Comparison of ENCODE assay signal across 15 cellular contexts in the genomic region with DNA sequence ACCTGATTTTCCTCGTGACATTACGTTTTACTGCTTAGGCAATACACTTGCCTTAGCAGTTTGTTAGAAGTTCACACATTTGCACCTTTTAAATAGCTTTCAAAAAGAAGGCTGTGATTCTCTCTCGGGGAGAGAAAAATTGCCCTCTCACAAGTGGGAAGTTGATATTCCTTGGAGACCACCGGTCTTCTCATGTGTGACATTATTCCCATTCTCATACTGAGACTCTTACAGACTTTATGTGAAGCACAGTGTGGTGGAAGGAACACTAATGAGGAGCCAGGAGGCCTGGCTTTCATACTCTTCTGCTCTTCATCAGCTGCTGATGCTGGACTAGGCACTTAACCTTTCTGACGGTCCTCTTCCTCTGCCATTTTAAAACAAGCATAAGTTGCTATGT.
A peak's percentile ranks its signal among the peaks of the same experiment; 100 is the strongest.
DNase-seq lines count a peak whose midpoint lies in the region; ATAC-seq and TF ChIP-seq lines count a peak whose summit lies in the region.
"Had no signal": no experiment of that assay in that cellular context is flagged by ENCODE, and none has a peak within 500 bp of the region (broad histone marks: within the 10 kb centered on the region; RNA-seq: fewer than 3 reads in every experiment).

No MANE protein-coding gene starts in this region.

- H3K36me3 ChIP-seq in GM23338 (ENCODE audit: insufficient read depth) = no peaks in the 10 kb centered on the region
- H3K36me3 ChIP-seq: adrenal gland, gastroesophageal sphincter, neutrophil, sigmoid colon had no signal

- H3K27me3 ChIP-seq in GM23338 (ENCODE audit: insufficient read depth) = no peaks in the 10 kb centered on the region
- H3K27me3 ChIP-seq: adrenal gland, gastroesophageal sphincter, neutrophil, sigmoid colon had no signal

- no peak overlapping the region for H3K27ac ChIP-seq in GM23338 (ENCODE audit: low read depth)
- H3K27ac ChIP-seq: adrenal gland, gastroesophageal sphincter, neutrophil, sigmoid colon had no signal

- no peaks in the 10 kb centered on the region for H3F3A ChIP-seq in GM23338 (replicated peaks; ENCODE audit: low read depth)

- no peak for DNase-seq in activated T-cell treated with anti-CD3 and anti-CD28 coated beads, Interleukin-2, amount 50 U/mL, for 24 hours
- DNase-seq in activated T-cell treated with anti-CD3 and anti-CD28 coated beads for 4 hours = no peak
- no peak for DNase-seq in GM23338 (ENCODE audit: low spot score)
- no peak for DNase-seq in activated CD4-positive, alpha-beta memory T cell treated with anti-CD3 and anti-CD28 coated beads, Interleukin-2, amount 10 ng/mL, durations not matched to agents 7 days and 5 days
- no peak for DNase-seq in stimulated activated naive B cell treated with anti-CD40 and anti-IgM and Interleukin-4, amounts not matched to agents 10 μg/mL and 1 μg/mL and 100 μg/mL, for 72 hours
- DNase-seq in SW480 (ENCODE audit: low spot score) = no peak
- DNase-seq in MV-4-11 (lab: John Stamatoyannopoulos, UW) = no peak
- no peak for DNase-seq in LoVo (ENCODE audit: low spot score)
- DNase-seq: adrenal gland; GDM1; SIG-M5; sigmoid colon; stimulated activated naive CD4-positive, alpha-beta T cell had no signal

- H3K9me2 ChIP-seq in GM23338 (ENCODE audit: insufficient read depth) = 0 out of 2 replicates have a peak, but pooled peaks cover 3% of the 10 kb centered on the region

- CTCF ChIA-PET in activated CD4-positive, alpha-beta memory T cell treated with anti-CD3 and anti-CD28 coated beads, Interleukin-2, amount 10 ng/mL, durations not matched to agents 7 days and 5 days (lab: Charles Lee) = interaction anchor here (0.9 to 3.9 kb wide), 3 partner anchors 13 to 284 kb away, joined by 3 to 23 read pairs (median 3); no protein-coding TSS in a partner anchor

- POLR2A ChIA-PET in activated CD4-positive, alpha-beta memory T cell treated with anti-CD3 and anti-CD28 coated beads, Interleukin-2, amount 10 ng/mL, durations not matched to agents 7 days and 5 days (lab: Charles Lee) = interaction anchor here (0.7 to 4.5 kb wide), 13 partner anchors 10 to 342 kb away, joined by 3 to 46 read pairs (median 6); partner anchors contain the start of gene HSPA13

- no peak overlapping the region for H3K4me3 ChIP-seq in GM23338
- H3K4me3 ChIP-seq: adrenal gland, gastroesophageal sphincter, sigmoid colon had no signal

- ATAC-seq in GM23338 = no peak
- ATAC-seq in stimulated activated naive B cell treated with anti-CD40 and anti-IgM and Interleukin-4, amounts not matched to agents 10 μg/mL and 1 μg/mL and 100 μg/mL, for 72 hours (replicated peaks) = peak; percentile 22 to 24
- ATAC-seq: gastroesophageal sphincter had no signal

- peak overlapping the region; percentile 58; the same call in 1 of the 2 replicates for H2AFZ ChIP-seq in GM23338

- no peaks in the 10 kb centered on the region for H4K20me1 ChIP-seq in GM23338 (replicated peaks; ENCODE audit: insufficient read depth)

- H3K9me3 Mint-ChIP-seq in activated T-cell treated with anti-CD3 and anti-CD28 coated beads, Interleukin-2, amount 50 U/mL, for 24 hours = no peaks in the 10 kb centered on the region
- H3K9me3 Mint-ChIP-seq in GM23338 = no peaks in the 10 kb centered on the region
- no peaks in the 10 kb centered on the region for H3K9me3 Mint-ChIP-seq in activated CD4-positive, alpha-beta memory T cell treated with anti-CD3 and anti-CD28 coated beads, Interleukin-2, amount 10 ng/mL, durations not matched to agents 7 days and 5 days
- H3K9me3 Mint-ChIP-seq in stimulated activated naive B cell treated with anti-CD40 and anti-IgM and Interleukin-4, amounts not matched to agents 10 μg/mL and 1 μg/mL and 100 μg/mL, for 72 hours = no peaks in the 10 kb centered on the region

- H3K79me2 ChIP-seq in GM23338 (replicated peaks; ENCODE audit: insufficient read depth) = no peaks in the 10 kb centered on the region

- no peak for TF ChIP-seq CTCF in GM23338 (conservative IDR thresholded peaks at IDR 0.05; ENCODE audit: low read depth in 2 of 2)

- 0 out of 2 replicates have a peak, but pooled peaks cover 8% of the 10 kb centered on the region for H3K4me1 ChIP-seq in GM23338 (ENCODE audit: insufficient read depth)
- H3K4me1 ChIP-seq: adrenal gland, gastroesophageal sphincter, sigmoid colon had no signal

- no peaks in the 10 kb centered on the region for H3K27me3 Mint-ChIP-seq in activated T-cell treated with anti-CD3 and anti-CD28 coated beads, Interleukin-2, amount 50 U/mL, for 24 hours
- peaks cover 7% of the 10 kb centered on the region for H3K27me3 Mint-ChIP-seq in GM23338 (ENCODE audit: insufficient read depth, low read depth, poor library complexity)
- no peaks in the 10 kb centered on the region for H3K27me3 Mint-ChIP-seq in activated CD4-positive, alpha-beta memory T cell treated with anti-CD3 and anti-CD28 coated beads, Interleukin-2, amount 10 ng/mL, durations not matched to agents 7 days and 5 days
- H3K27me3 Mint-ChIP-seq in stimulated activated naive B cell treated with anti-CD40 and anti-IgM and Interleukin-4, amounts not matched to agents 10 μg/mL and 1 μg/mL and 100 μg/mL, for 72 hours = no peaks in the 10 kb centered on the region

- H3K4me3 Mint-ChIP-seq in activated T-cell treated with anti-CD3 and anti-CD28 coated beads, Interleukin-2, amount 50 U/mL, for 24 hours = peak overlapping the region; percentile 41
- H3K4me3 Mint-ChIP-seq in GM23338 = no peak overlapping the region
- H3K4me3 Mint-ChIP-seq in activated CD4-positive, alpha-beta memory T cell treated with anti-CD3 and anti-CD28 coated beads, Interleukin-2, amount 10 ng/mL, durations not matched to agents 7 days and 5 days = no peak overlapping the region
- H3K4me3 Mint-ChIP-seq in stimulated activated naive B cell treated with anti-CD40 and anti-IgM and Interleukin-4, amounts not matched to agents 10 μg/mL and 1 μg/mL and 100 μg/mL, for 72 hours = no peak overlapping the region

- peak overlapping the region; percentile 85 for H3K27ac Mint-ChIP-seq in activated T-cell treated with anti-CD3 and anti-CD28 coated beads, Interleukin-2, amount 50 U/mL, for 24 hours
- H3K27ac Mint-ChIP-seq in GM23338 = no peak overlapping the region
- peak overlapping the region; percentile 81 for H3K27ac Mint-ChIP-seq in activated CD4-positive, alpha-beta memory T cell treated with anti-CD3 and anti-CD28 coated beads, Interleukin-2, amount 10 ng/mL, durations not matched to agents 7 days and 5 days
- peak overlapping the region; percentile 76 for H3K27ac Mint-ChIP-seq in stimulated activated naive B cell treated with anti-CD40 and anti-IgM and Interleukin-4, amounts not matched to agents 10 μg/mL and 1 μg/mL and 100 μg/mL, for 72 hours

- no peaks in the 10 kb centered on the region for H3K36me3 Mint-ChIP-seq in activated T-cell treated with anti-CD3 and anti-CD28 coated beads, Interleukin-2, amount 50 U/mL, for 24 hours (ENCODE audit: low read depth)
- no peaks in the 10 kb centered on the region for H3K36me3 Mint-ChIP-seq in GM23338 (ENCODE audit: low read depth)
- H3K36me3 Mint-ChIP-seq in activated CD4-positive, alpha-beta memory T cell treated with anti-CD3 and anti-CD28 coated beads, Interleukin-2, amount 10 ng/mL, durations not matched to agents 7 days and 5 days (ENCODE audit: low read depth) = peaks cover 5% of the 10 kb centered on the region
- no peaks in the 10 kb centered on the region for H3K36me3 Mint-ChIP-seq in stimulated activated naive B cell treated with anti-CD40 and anti-IgM and Interleukin-4, amounts not matched to agents 10 μg/mL and 1 μg/mL and 100 μg/mL, for 72 hours

- peaks cover 54% of the 10 kb centered on the region for H3K4me1 Mint-ChIP-seq in activated T-cell treated with anti-CD3 and anti-CD28 coated beads, Interleukin-2, amount 50 U/mL, for 24 hours (ENCODE audit: low read depth)
- H3K4me1 Mint-ChIP-seq in GM23338 = peaks cover 9% of the 10 kb centered on the region
- H3K4me1 Mint-ChIP-seq in activated CD4-positive, alpha-beta memory T cell treated with anti-CD3 and anti-CD28 coated beads, Interleukin-2, amount 10 ng/mL, durations not matched to agents 7 days and 5 days = peaks cover 46% of the 10 kb centered on the region
- H3K4me1 Mint-ChIP-seq in stimulated activated naive B cell treated with anti-CD40 and anti-IgM and Interleukin-4, amounts not matched to agents 10 μg/mL and 1 μg/mL and 100 μg/mL, for 72 hours = peaks cover 17 to 56% of the 10 kb centered on the region in 2 donors

- H3K4me2 ChIP-seq in GM23338 = no peak overlapping the region

TF ChIP-seq in GM23338, 12 proteins besides CTCF, POLR2A, EP300 and RAD21 (continues in another document):
- TF ChIP-seq ZNF114 (CRISPR knock-in tag; IDR thresholded peaks at IDR 0.05) = no peak
- TF ChIP-seq, protein P1, sequence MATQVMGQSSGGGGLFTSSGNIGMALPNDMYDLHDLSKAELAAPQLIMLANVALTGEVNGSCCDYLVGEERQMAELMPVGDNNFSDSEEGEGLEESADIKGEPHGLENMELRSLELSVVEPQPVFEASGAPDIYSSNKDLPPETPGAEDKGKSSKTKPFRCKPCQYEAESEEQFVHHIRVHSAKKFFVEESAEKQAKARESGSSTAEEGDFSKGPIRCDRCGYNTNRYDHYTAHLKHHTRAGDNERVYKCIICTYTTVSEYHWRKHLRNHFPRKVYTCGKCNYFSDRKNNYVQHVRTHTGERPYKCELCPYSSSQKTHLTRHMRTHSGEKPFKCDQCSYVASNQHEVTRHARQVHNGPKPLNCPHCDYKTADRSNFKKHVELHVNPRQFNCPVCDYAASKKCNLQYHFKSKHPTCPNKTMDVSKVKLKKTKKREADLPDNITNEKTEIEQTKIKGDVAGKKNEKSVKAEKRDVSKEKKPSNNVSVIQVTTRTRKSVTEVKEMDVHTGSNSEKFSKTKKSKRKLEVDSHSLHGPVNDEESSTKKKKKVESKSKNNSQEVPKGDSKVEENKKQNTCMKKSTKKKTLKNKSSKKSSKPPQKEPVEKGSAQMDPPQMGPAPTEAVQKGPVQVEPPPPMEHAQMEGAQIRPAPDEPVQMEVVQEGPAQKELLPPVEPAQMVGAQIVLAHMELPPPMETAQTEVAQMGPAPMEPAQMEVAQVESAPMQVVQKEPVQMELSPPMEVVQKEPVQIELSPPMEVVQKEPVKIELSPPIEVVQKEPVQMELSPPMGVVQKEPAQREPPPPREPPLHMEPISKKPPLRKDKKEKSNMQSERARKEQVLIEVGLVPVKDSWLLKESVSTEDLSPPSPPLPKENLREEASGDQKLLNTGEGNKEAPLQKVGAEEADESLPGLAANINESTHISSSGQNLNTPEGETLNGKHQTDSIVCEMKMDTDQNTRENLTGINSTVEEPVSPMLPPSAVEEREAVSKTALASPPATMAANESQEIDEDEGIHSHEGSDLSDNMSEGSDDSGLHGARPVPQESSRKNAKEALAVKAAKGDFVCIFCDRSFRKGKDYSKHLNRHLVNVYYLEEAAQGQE (IDR thresholded peaks at IDR 0.05; ENCODE audit: unreplicated experiment) = no peak
- TF ChIP-seq, protein P2, sequence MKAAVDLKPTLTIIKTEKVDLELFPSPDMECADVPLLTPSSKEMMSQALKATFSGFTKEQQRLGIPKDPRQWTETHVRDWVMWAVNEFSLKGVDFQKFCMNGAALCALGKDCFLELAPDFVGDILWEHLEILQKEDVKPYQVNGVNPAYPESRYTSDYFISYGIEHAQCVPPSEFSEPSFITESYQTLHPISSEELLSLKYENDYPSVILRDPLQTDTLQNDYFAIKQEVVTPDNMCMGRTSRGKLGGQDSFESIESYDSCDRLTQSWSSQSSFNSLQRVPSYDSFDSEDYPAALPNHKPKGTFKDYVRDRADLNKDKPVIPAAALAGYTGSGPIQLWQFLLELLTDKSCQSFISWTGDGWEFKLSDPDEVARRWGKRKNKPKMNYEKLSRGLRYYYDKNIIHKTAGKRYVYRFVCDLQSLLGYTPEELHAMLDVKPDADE (IDR thresholded peaks at IDR 0.05) = no peak
